Comparison of ENCODE assay signal across 27 cellular contexts in genomic region chr3:40871411-40871810, GRCh38.
"Had no signal": no experiment of that assay in that cellular context is flagged by ENCODE, and none has a peak within 500 bp of the region (broad histone marks: within the 10 kb centered on the region; RNA-seq: fewer than 3 reads in every experiment).

No MANE protein-coding gene starts in this region.

- H3K36me3 ChIP-seq: breast epithelium had no signal

- H3K27ac Mint-ChIP-seq: activated CD8-positive, alpha-beta memory T cell treated with anti-CD3 and anti-CD28 coated beads, Interleukin-2, amount 10 ng/mL, durations not matched to agents 7 days and 5 days; activated naive CD4-positive, alpha-beta T cell treated with anti-CD3 and anti-CD28 coated beads, Interleukin-2, amount 50 U/mL, for 24 hours; activated T-cell treated with anti-CD3 and anti-CD28 coated beads, Interleukin-2, amount 50 U/mL, for 24 hours; activated T-helper 1 cell treated with anti-CD3 and anti-CD28 coated beads, Interleukin-12 subunit alpha, Interleukin-12 subunit beta, Interleukin-2, Interleukin-4 antibody, amounts not matched to agents 30 ng/mL and 10 ng/mL and 1 ng/mL, durations not matched to agents 14 hours and 24 hours and 36 hours; T-helper 1 cell treated with Interleukin-12 subunit alpha and Interleukin-12 subunit beta and Interleukin-4 antibody, amounts not matched to agents 30 μg/mL and 1 μg/mL, for 36 hours had no signal

- ATAC-seq: activated CD8-positive, alpha-beta memory T cell treated with anti-CD3 and anti-CD28 coated beads, Interleukin-2, amount 10 ng/mL, durations not matched to agents 7 days and 5 days; Panc1; Right ventricle myocardium inferior had no signal

- H3K4me3 Mint-ChIP-seq: activated CD8-positive, alpha-beta memory T cell treated with anti-CD3 and anti-CD28 coated beads, Interleukin-2, amount 10 ng/mL, durations not matched to agents 7 days and 5 days; activated naive CD4-positive, alpha-beta T cell treated with anti-CD3 and anti-CD28 coated beads, Interleukin-2, amount 50 U/mL, for 24 hours; activated T-cell treated with anti-CD3 and anti-CD28 coated beads, Interleukin-2, amount 50 U/mL, for 24 hours; activated T-helper 1 cell treated with anti-CD3 and anti-CD28 coated beads, Interleukin-12 subunit alpha, Interleukin-12 subunit beta, Interleukin-2, Interleukin-4 antibody, amounts not matched to agents 30 ng/mL and 10 ng/mL and 1 ng/mL, durations not matched to agents 14 hours and 24 hours and 36 hours; T-helper 1 cell treated with Interleukin-12 subunit alpha and Interleukin-12 subunit beta and Interleukin-4 antibody, amounts not matched to agents 30 μg/mL and 1 μg/mL, for 36 hours had no signal

- DNase-seq: activated CD4-positive, alpha-beta T cell treated with anti-CD3 and anti-CD28 coated beads for 48 hours; activated CD4-positive, alpha-beta T cell treated with anti-CD3 and anti-CD28 coated beads, Interleukin-2, amount 50 U/mL, for 48 hours; activated CD4-positive, CD25-positive, alpha-beta regulatory T cell treated with anti-CD3 and anti-CD28 coated beads, Interleukin-2, amount 50 U/mL, for 72 hours; activated CD8-positive, alpha-beta memory T cell treated with anti-CD3 and anti-CD28 coated beads, Interleukin-2, amount 10 ng/mL, durations not matched to agents 7 days and 5 days; activated effector memory CD4-positive, alpha-beta T cell treated with Interleukin-2 at 50 U/mL for 16 hours; activated naive CD4-positive, alpha-beta T cell; activated T-cell treated with anti-CD3 and anti-CD28 coated beads, Interleukin-2, amount 50 U/mL, for 24 hours; aorta; NCI-H1092; NCI-H1417; NCI-H187 treated with DMSO at 0.1 percent for 48 hours; NCI-H2081 treated with DMSO at 0.1 percent for 48 hours; NCI-H2171; NCI-H2227 treated with DMSO at 0.1 percent for 48 hours; NCI-H526; NK-92 treated with Interleukin-12 subunit alpha and Interleukin-12 subunit beta, amount 100 ng/mL, for 24 hours; OCI-M1; RPMI8226; SK-N-SH; SW 1271 had no signal

- H3K27me3 ChIP-seq: breast epithelium had no signal

- H3K4me3 ChIP-seq: breast epithelium had no signal

- H3K27ac ChIP-seq: KMS-11 had no signal

- H3K4me1 Mint-ChIP-seq: activated CD8-positive, alpha-beta memory T cell treated with anti-CD3 and anti-CD28 coated beads, Interleukin-2, amount 10 ng/mL, durations not matched to agents 7 days and 5 days; activated naive CD4-positive, alpha-beta T cell treated with anti-CD3 and anti-CD28 coated beads, Interleukin-2, amount 50 U/mL, for 24 hours had no signal

- H3K36me3 Mint-ChIP-seq: activated CD8-positive, alpha-beta memory T cell treated with anti-CD3 and anti-CD28 coated beads, Interleukin-2, amount 10 ng/mL, durations not matched to agents 7 days and 5 days; activated naive CD4-positive, alpha-beta T cell treated with anti-CD3 and anti-CD28 coated beads, Interleukin-2, amount 50 U/mL, for 24 hours had no signal

- H3K27me3 Mint-ChIP-seq: activated naive CD4-positive, alpha-beta T cell treated with anti-CD3 and anti-CD28 coated beads, Interleukin-2, amount 50 U/mL, for 24 hours had no signal

- H3K9me3 ChIP-seq: breast epithelium, SK-N-SH had no signal

- H3K9me3 Mint-ChIP-seq: activated naive CD4-positive, alpha-beta T cell treated with anti-CD3 and anti-CD28 coated beads, Interleukin-2, amount 50 U/mL, for 24 hours; activated T-cell treated with anti-CD3 and anti-CD28 coated beads, Interleukin-2, amount 50 U/mL, for 24 hours; activated T-helper 1 cell treated with anti-CD3 and anti-CD28 coated beads, Interleukin-12 subunit alpha, Interleukin-12 subunit beta, Interleukin-2, Interleukin-4 antibody, amounts not matched to agents 30 ng/mL and 10 ng/mL and 1 ng/mL, durations not matched to agents 14 hours and 24 hours and 36 hours; T-helper 1 cell treated with Interleukin-12 subunit alpha and Interleukin-12 subunit beta and Interleukin-4 antibody, amounts not matched to agents 30 μg/mL and 1 μg/mL, for 36 hours had no signal
